17 cellular contexts compared by ENCODE assay signal in the genomic region with DNA sequence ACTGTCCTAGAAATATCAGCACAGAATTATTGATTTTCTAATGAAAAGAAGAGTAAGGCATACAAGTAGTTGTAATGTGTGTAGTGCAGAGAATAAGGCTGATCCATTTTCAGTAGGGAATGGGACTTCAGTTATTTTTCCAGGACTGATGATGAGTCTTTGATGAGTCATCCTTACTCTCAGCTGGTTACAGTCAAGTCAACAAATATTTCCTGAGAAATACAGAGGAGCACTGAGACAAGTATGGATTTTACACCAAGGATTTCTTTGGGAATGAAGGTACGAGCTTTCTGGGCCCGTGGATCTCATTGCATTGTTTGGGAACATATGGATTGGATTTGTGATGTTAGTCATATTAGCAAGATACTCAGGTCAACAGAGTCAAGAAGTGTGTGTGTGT.
DNase-seq lines count a peak whose midpoint lies in the region; ATAC-seq, FAIRE-seq and TF ChIP-seq lines count a peak whose summit lies in the region.
"Had no signal": no experiment of that assay in that cellular context is flagged by ENCODE, and none has a peak within 500 bp of the region (broad histone marks: within the 10 kb centered on the region; RNA-seq: fewer than 3 reads in every experiment).

No MANE protein-coding gene starts in this region.

- H3K36me3 ChIP-seq in colonic mucosa = no peaks in the 10 kb centered on the region
- H3K36me3 ChIP-seq: ascending aorta had no signal

- CTCF ChIA-PET in AG04450 (lab: Charles Lee) = no interaction called here

- no peak for TF ChIP-seq POLR2A in H54 (IDR thresholded peaks at IDR 0.05; ENCODE audit: low read depth, low read length)

- H3K27me3 ChIP-seq in AG04450 (ENCODE audit: control insufficient read depth, insufficient read depth, low read length) (no peaks in the 10 kb centered on the region), colonic mucosa (no peaks in the 10 kb centered on the region)
- H3K27me3 ChIP-seq: ascending aorta had no signal

- H3K9ac ChIP-seq in colonic mucosa (ENCODE audit: low read depth in 2 of 2, low read length in 2 of 2) = no peak overlapping the region

- POLR2A ChIA-PET in AG04450 (lab: Yijun Ruan, JAX) = no interaction called here

- FAIRE-seq in H54 (lab: Jason Lieb, UNC) = no peak
- FAIRE-seq: D721Med had no signal

- intact Hi-C loops in colonic mucosa (cut with DNase I) = no loop called here

- H3K4me3 ChIP-seq in AG04450 (ENCODE audit: low read depth, low read length) = no peak overlapping the region
- H3K4me3 ChIP-seq in colonic mucosa = no peak overlapping the region
- H3K4me3 ChIP-seq: ascending aorta, psoas muscle had no signal

- TF ChIP-seq CTCF in AG04450 (IDR thresholded peaks at IDR 0.05; ENCODE audit: low read depth, low read length) (no peak), colonic mucosa (IDR thresholded peaks at IDR 0.05) (no peak)

- no peak for ATAC-seq in HG03442 (IDR thresholded peaks at IDR 0.05; ENCODE audit: unreplicated experiment)
- no peak for ATAC-seq in HG03159 (IDR thresholded peaks at IDR 0.05; ENCODE audit: unreplicated experiment)
- no peak for ATAC-seq in HG02571 (IDR thresholded peaks at IDR 0.05; ENCODE audit: unreplicated experiment)
- ATAC-seq: psoas muscle, T-cell had no signal

- DNase-seq in AG04450 (ENCODE audit: low read depth, low spot score) = peak; percentile 36
- DNase-seq in H54 (ENCODE audit: insufficient read length, low spot score) = peak; percentile 0
- peak; percentile 21 for DNase-seq in amniotic epithelial cell (ENCODE audit: low read depth)
- peak; percentile 40 for DNase-seq in kidney glomerular epithelial cell (lab: John Stamatoyannopoulos, UW)
- no peak for DNase-seq in colonic mucosa
- DNase-seq: ACHN; activated B cell treated with CpG ODN at 0.5 μM for 24 hours; activated effector memory CD4-positive, alpha-beta T cell treated with anti-CD3 and anti-CD28 coated beads, Interleukin-2, amount 50 U/mL, for 16 hours; naive B cell; NCI-H1105; psoas muscle; T-cell had no signal

- H3K27ac ChIP-seq in AG04450 (ENCODE audit: low read depth, low read length) = no peak overlapping the region
- H3K27ac ChIP-seq in colonic mucosa = no peak overlapping the region
- H3K27ac ChIP-seq: ascending aorta, psoas muscle had no signal

- H3K4me1 ChIP-seq in colonic mucosa = no peaks in the 10 kb centered on the region
- H3K4me1 ChIP-seq: ascending aorta, psoas muscle had no signal

- no peaks in the 10 kb centered on the region for H3K9me3 ChIP-seq in AG04450 (ENCODE audit: control insufficient read depth, insufficient read depth, low read length)
- no peaks in the 10 kb centered on the region for H3K9me3 ChIP-seq in colonic mucosa
- H3K9me3 ChIP-seq: ascending aorta had no signal
